ENCODE assay signal across 1 cellular context in genomic region chr4:104989363-104989762, GRCh38.
TF ChIP-seq lines count a peak whose summit lies in the region.

No MANE protein-coding gene starts in this region.

TF ChIP-seq in SK-N-SH treated with all-trans-retinoic acid at 6 μM for 48 hours, 23 proteins besides CTCF, POLR2A, EP300 and RAD21 (continued from another document):
- TF ChIP-seq PATZ1 (CRISPR knock-in tag; IDR thresholded peaks at IDR 0.05; ENCODE audit: borderline replicate concordance): no peak
